1 cellular context compared by ENCODE assay signal in genomic region chr13:23629566-23630272, GRCh38.
TF ChIP-seq lines count a peak whose summit lies in the region.

No MANE protein-coding gene starts in this region.

TF ChIP-seq in HepG2, 621 proteins besides CTCF, POLR2A, EP300 and RAD21 (continued from another document and continues in another):
- TF ChIP-seq STAT6 (CRISPR knock-in tag; IDR thresholded peaks at IDR 0.05; ENCODE audit: borderline replicate concordance), result no peak
- 0 out of 2 replicates have a peak, but pooled peaks have one; percentile 52 for TF ChIP-seq NFKBIZ (CRISPR knock-in tag; IDR thresholded peaks at IDR 0.05)
- peak; percentile 59; the same call in 1 of the 2 replicates for TF ChIP-seq ZSCAN21 (CRISPR knock-in tag; IDR thresholded peaks at IDR 0.05; ENCODE audit: borderline replicate concordance)
- peak; percentile 43; the same call in 1 of the 2 replicates for TF ChIP-seq ETV5 (CRISPR knock-in tag; IDR thresholded peaks at IDR 0.05; ENCODE audit: borderline replicate concordance)
- peak; percentile 37; the same call in 1 of the 2 replicates for TF ChIP-seq SP5 (CRISPR knock-in tag; IDR thresholded peaks at IDR 0.05; ENCODE audit: borderline replicate concordance, low read depth)
- TF ChIP-seq FOXC1 (CRISPR knock-in tag; IDR thresholded peaks at IDR 0.05; ENCODE audit: borderline replicate concordance), result peak; percentile 86
- TF ChIP-seq RFX5 (IDR thresholded peaks at IDR 0.05; ENCODE audit: low read depth, low read length), result peak; percentile 34; the same call in 1 of the 2 replicates
- TF ChIP-seq HMG20A (CRISPR knock-in tag; IDR thresholded peaks at IDR 0.05; ENCODE audit: borderline replicate concordance), result peak; percentile 97
- peak; percentile 92 for TF ChIP-seq PITX1 (CRISPR knock-in tag; IDR thresholded peaks at IDR 0.05)
- TF ChIP-seq TCF12 (IDR thresholded peaks at IDR 0.05), result no peak
- peak; percentile 57; the same call in 1 of the 2 replicates for TF ChIP-seq TCF12 (CRISPR knock-in tag; IDR thresholded peaks at IDR 0.05)
- TF ChIP-seq MED1 (CRISPR knock-in tag; IDR thresholded peaks at IDR 0.05), result peak; percentile 89
- no peak for TF ChIP-seq PRDM4 (CRISPR knock-in tag; IDR thresholded peaks at IDR 0.05; ENCODE audit: borderline replicate concordance)
- TF ChIP-seq ZNF430 (CRISPR knock-in tag; IDR thresholded peaks at IDR 0.05), result 0 out of 2 replicates have a peak, but pooled peaks have one; percentile 22
- peak; percentile 92 for TF ChIP-seq ZNF609 (CRISPR knock-in tag; IDR thresholded peaks at IDR 0.05; ENCODE audit: borderline replicate concordance)
- peak; percentile 81 for TF ChIP-seq FOXJ3 (CRISPR knock-in tag; IDR thresholded peaks at IDR 0.05; ENCODE audit: borderline replicate concordance)
- TF ChIP-seq REST (IDR thresholded peaks at IDR 0.05; ENCODE audit: borderline replicate concordance in 1 of 2, low read depth in 1 of 2, low read length in 2 of 2), result no peak
- no peak for TF ChIP-seq JARID2 (CRISPR knock-in tag; IDR thresholded peaks at IDR 0.05; ENCODE audit: insufficient replicate concordance)
- peak; percentile 76 for TF ChIP-seq PATZ1 (CRISPR knock-in tag; IDR thresholded peaks at IDR 0.05)
- TF ChIP-seq GMEB1 (CRISPR knock-in tag; IDR thresholded peaks at IDR 0.05; ENCODE audit: borderline replicate concordance), result peak; percentile 39; the same call in 1 of the 2 replicates
- TF ChIP-seq FLYWCH1 (CRISPR knock-in tag; IDR thresholded peaks at IDR 0.05), result no peak
- TF ChIP-seq FOXO1 (CRISPR knock-in tag; IDR thresholded peaks at IDR 0.05), result peak; percentile 79
- 0 out of 2 replicates have a peak, but pooled peaks have one; percentile 27 for TF ChIP-seq HIVEP1 (CRISPR knock-in tag; IDR thresholded peaks at IDR 0.05)
- TF ChIP-seq ZNF253 (CRISPR knock-in tag; IDR thresholded peaks at IDR 0.05; ENCODE audit: borderline replicate concordance), result no peak
- peak; percentile 97 for TF ChIP-seq TCF7 (IDR thresholded peaks at IDR 0.05; ENCODE audit: low read depth)
- no peak for TF ChIP-seq ZSCAN31 (CRISPR knock-in tag; IDR thresholded peaks at IDR 0.05; ENCODE audit: low read depth)
- TF ChIP-seq CEBPZ (IDR thresholded peaks at IDR 0.05; ENCODE audit: low read length), result no peak
- TF ChIP-seq ATF3 (CRISPR knock-in tag; IDR thresholded peaks at IDR 0.05), result peak; percentile 58; the same call in 1 of the 2 replicates
- TF ChIP-seq NFIC (IDR thresholded peaks at IDR 0.05; ENCODE audit: low read length), result peak; percentile 93
- peak; percentile 97 for TF ChIP-seq ZEB1 (IDR thresholded peaks at IDR 0.05; ENCODE audit: insufficient replicate concordance, low read depth)
- no peak for TF ChIP-seq ZNF530 (CRISPR knock-in tag; IDR thresholded peaks at IDR 0.05; ENCODE audit: low read depth)
- TF ChIP-seq ELF3 (CRISPR knock-in tag; IDR thresholded peaks at IDR 0.05), result peak; percentile 55; the same call in 1 of the 2 replicates
